8 cellular contexts compared by ENCODE assay signal in the genomic region with DNA sequence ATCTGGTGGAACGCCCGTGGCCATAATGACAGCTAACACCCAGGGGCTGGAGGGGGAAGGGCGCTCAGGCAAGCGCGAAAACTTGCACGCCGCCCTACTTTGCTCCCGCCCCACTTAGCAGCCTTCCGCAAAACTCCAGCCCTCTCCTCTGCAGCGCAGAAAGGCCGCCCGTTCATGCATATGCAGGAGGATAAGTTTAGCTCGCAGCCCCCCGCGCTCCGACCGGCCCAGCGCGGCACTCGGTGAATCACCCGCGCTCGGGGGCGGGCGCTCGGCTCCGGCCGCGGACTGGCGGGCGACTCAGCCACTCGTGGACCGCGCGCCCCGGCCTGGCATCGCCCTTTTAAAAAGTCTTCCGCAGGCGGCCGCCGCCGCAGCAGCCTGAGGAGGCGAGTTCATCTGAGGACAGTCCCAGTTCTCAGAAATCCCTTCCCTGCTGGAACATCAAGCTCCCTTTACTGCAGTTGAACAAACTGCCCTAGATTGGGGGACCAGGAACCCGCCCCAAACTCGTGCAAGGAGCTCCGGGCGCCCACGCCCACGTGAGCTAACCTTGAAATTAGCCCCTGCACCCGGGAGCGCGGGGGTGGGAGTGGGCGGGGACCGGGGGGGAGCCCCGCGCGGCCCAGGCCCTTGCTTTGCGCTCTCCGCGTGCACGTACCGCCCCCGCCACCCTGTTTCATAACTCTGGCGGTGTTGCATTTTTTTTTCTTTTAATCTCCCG.
DNase-seq lines count a peak whose midpoint lies in the region; ATAC-seq and TF ChIP-seq lines count a peak whose summit lies in the region.

No MANE protein-coding gene starts in this region.

- no peak for TF ChIP-seq CTCF in choroid plexus epithelial cell (conservative IDR thresholded peaks at IDR 0.05; ENCODE audit: low read depth, low read length)

- H3K27ac ChIP-seq in layer of hippocampus (ENCODE audit: low read depth, low read length) = peak overlapping the region; percentile 100

- DNase-seq in AG20443 (ENCODE audit: low spot score) (peak; percentile 93), NCI-H510A (lab: John Stamatoyannopoulos, UW) (peak; percentile 94), choroid plexus epithelial cell (ENCODE audit: low read depth) (peak; percentile 100)
- peak; percentile 70 to 77 for DNase-seq in activated CD4-positive, alpha-beta T cell treated with anti-CD3 and anti-CD28 coated beads for 24 hours (ENCODE audit: low read depth in 2 of 2)
- DNase-seq in stimulated activated CD4-positive, alpha-beta T cell treated with anti-CD3 and anti-CD28 coated beads, Interleukin-1b, Interleukin-23, amount 100 ng/mL, for 24 hours (ENCODE audit: low read depth in 4 of 4, low spot score in 1 of 4) = peak; percentile 55 to 74 (median 70)

- peak; percentile 47 for ATAC-seq in GM19043 (IDR thresholded peaks at IDR 0.05; ENCODE audit: low read depth, unreplicated experiment)
- ATAC-seq in HG03378 (IDR thresholded peaks at IDR 0.05; ENCODE audit: unreplicated experiment) = peak; percentile 46

- H3K4me3 ChIP-seq in choroid plexus epithelial cell (ENCODE audit: low read depth, low read length) = peak overlapping the region; percentile 54

- no peaks in the 10 kb centered on the region for H3K27me3 ChIP-seq in layer of hippocampus (ENCODE audit: control insufficient read depth, insufficient read depth, low read length)

Comparison
In these comparisons a context has a peak if more than half of its experiments do, and no peak if none do; other contexts are left out.
1. Peak in every context shown above with its lines: DNase-seq, ATAC-seq, H3K4me3 ChIP-seq and H3K27ac ChIP-seq.